In the genomic region with DNA sequence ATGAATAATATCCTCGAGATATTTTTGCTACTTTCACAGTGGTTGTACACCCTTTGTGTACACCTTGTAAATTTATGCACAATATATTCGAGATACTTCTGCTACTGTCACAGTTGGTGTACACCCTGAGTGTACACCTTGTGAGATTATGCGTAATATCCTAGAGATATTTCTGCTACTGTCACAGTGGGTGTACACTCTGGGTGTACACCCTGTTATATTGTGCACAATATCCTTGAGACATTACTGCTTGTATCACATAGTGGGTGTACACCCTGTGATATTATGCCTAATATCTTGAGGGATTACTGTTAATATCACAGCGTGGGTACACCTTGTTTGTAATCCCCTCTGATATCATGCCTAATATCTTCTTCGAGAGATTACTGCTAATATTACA, we compare ENCODE assay signal across 30 cellular contexts. TPM values are rescaled to one million over a fixed set of nuclear protein-coding genes. Genes with fewer than 3 reads are reported as not detected.
"Had no signal": no experiment of that assay in that cellular context is flagged by ENCODE, and none has a peak within 500 bp of the region (broad histone marks: within the 10 kb centered on the region; RNA-seq: fewer than 3 reads in every experiment).

No MANE protein-coding gene starts in this region.

- FAIRE-seq: bronchial epithelial cell, frontal cortex had no signal

- H3K27ac Mint-ChIP-seq: activated B cell treated with CpG ODN at 0.5 μM for 24 hours; activated CD4-positive, alpha-beta memory T cell treated with anti-CD3 and anti-CD28 coated beads, Interleukin-2, amount 10 ng/mL, durations not matched to agents 7 days and 5 days; activated CD4-positive, alpha-beta T cell treated with anti-CD3 and anti-CD28 coated beads, Interleukin-2, amount 10 ng/mL, durations not matched to agents 24 days and 14 days; activated CD8-positive, alpha-beta memory T cell treated with anti-CD3 and anti-CD28 coated beads, Interleukin-2, amount 10 ng/mL, durations not matched to agents 7 days and 5 days; activated naive CD4-positive, alpha-beta T cell treated with anti-CD3 and anti-CD28 coated beads for 36 hours; activated naive CD8-positive, alpha-beta T cell; activated T-helper 2 cell treated with anti-CD3 and anti-CD28 coated beads, Interferon-gamma antibody, Interleukin-2, Interleukin-4, amounts not matched to agents 10 μg/mL and 5 μg/mL and 100 μg/mL, durations not matched to agents 14 hours and 24 hours and 36 hours; dendritic cell treated with granulocyte-macrophage colony-stimulating factor and Interleukin-4, amounts not matched to agents 40 ng/mL and 50 ng/mL, for 4 days; endodermal cell; T-helper 17 cell; T-helper 2 cell treated with Interferon-gamma antibody and Interleukin-4, amounts not matched to agents 5 μg/mL and 100 μg/mL, for 36 hours had no signal

- H3K4me1 Mint-ChIP-seq: activated B cell treated with CpG ODN at 0.5 μM for 24 hours; activated CD4-positive, alpha-beta memory T cell treated with anti-CD3 and anti-CD28 coated beads, Interleukin-2, amount 10 ng/mL, durations not matched to agents 7 days and 5 days; activated CD4-positive, alpha-beta T cell treated with anti-CD3 and anti-CD28 coated beads, Interleukin-2, amount 10 ng/mL, durations not matched to agents 24 days and 14 days; activated CD8-positive, alpha-beta memory T cell treated with anti-CD3 and anti-CD28 coated beads, Interleukin-2, amount 10 ng/mL, durations not matched to agents 7 days and 5 days; endodermal cell; T-helper 17 cell had no signal

- ATAC-seq: activated CD4-positive, CD25-positive, alpha-beta regulatory T cell treated with anti-CD3 and anti-CD28 coated beads, Interleukin-2, amount 50 U/mL, for 24 hours; activated CD8-positive, alpha-beta memory T cell treated with anti-CD3 and anti-CD28 coated beads, Interleukin-2, amount 10 ng/mL, durations not matched to agents 7 days and 5 days; esophagus mucosa; T-helper 17 cell had no signal

- H3K9me3 Mint-ChIP-seq: activated B cell treated with CpG ODN at 0.5 μM for 24 hours; activated CD4-positive, alpha-beta memory T cell treated with anti-CD3 and anti-CD28 coated beads, Interleukin-2, amount 10 ng/mL, durations not matched to agents 7 days and 5 days; activated CD4-positive, alpha-beta T cell treated with anti-CD3 and anti-CD28 coated beads, Interleukin-2, amount 10 ng/mL, durations not matched to agents 24 days and 14 days; activated naive CD4-positive, alpha-beta T cell treated with anti-CD3 and anti-CD28 coated beads for 36 hours; activated T-helper 2 cell treated with anti-CD3 and anti-CD28 coated beads, Interferon-gamma antibody, Interleukin-2, Interleukin-4, amounts not matched to agents 10 μg/mL and 5 μg/mL and 100 μg/mL, durations not matched to agents 14 hours and 24 hours and 36 hours; central memory CD8-positive, alpha-beta T cell; dendritic cell treated with granulocyte-macrophage colony-stimulating factor and Interleukin-4, amounts not matched to agents 40 ng/mL and 50 ng/mL, for 4 days; endodermal cell; T-helper 2 cell treated with Interferon-gamma antibody and Interleukin-4, amounts not matched to agents 5 μg/mL and 100 μg/mL, for 36 hours had no signal

- H3K4me3 Mint-ChIP-seq: activated B cell treated with CpG ODN at 0.5 μM for 24 hours; activated CD4-positive, alpha-beta memory T cell treated with anti-CD3 and anti-CD28 coated beads, Interleukin-2, amount 10 ng/mL, durations not matched to agents 7 days and 5 days; activated CD4-positive, alpha-beta T cell treated with anti-CD3 and anti-CD28 coated beads, Interleukin-2, amount 10 ng/mL, durations not matched to agents 24 days and 14 days; activated CD8-positive, alpha-beta memory T cell treated with anti-CD3 and anti-CD28 coated beads, Interleukin-2, amount 10 ng/mL, durations not matched to agents 7 days and 5 days; activated naive CD4-positive, alpha-beta T cell treated with anti-CD3 and anti-CD28 coated beads for 36 hours; activated naive CD8-positive, alpha-beta T cell; central memory CD8-positive, alpha-beta T cell; dendritic cell treated with granulocyte-macrophage colony-stimulating factor and Interleukin-4, amounts not matched to agents 40 ng/mL and 50 ng/mL, for 4 days; endodermal cell; T-helper 17 cell; T-helper 2 cell treated with Interferon-gamma antibody and Interleukin-4, amounts not matched to agents 5 μg/mL and 100 μg/mL, for 36 hours had no signal

- H3K9me3 ChIP-seq: ascending aorta had no signal

- H3K36me3 ChIP-seq: ascending aorta, brain microvascular endothelial cell, WERI-Rb-1 had no signal

- H3K36me3 Mint-ChIP-seq: activated CD8-positive, alpha-beta memory T cell treated with anti-CD3 and anti-CD28 coated beads, Interleukin-2, amount 10 ng/mL, durations not matched to agents 7 days and 5 days; activated naive CD8-positive, alpha-beta T cell had no signal

- H3K4me3 ChIP-seq: ascending aorta, coronary artery, dorsolateral prefrontal cortex had no signal

- H3K4me1 ChIP-seq: ascending aorta had no signal

- DNase-seq: activated B cell treated with CpG ODN at 0.5 μM for 24 hours; activated CD4-positive, alpha-beta memory T cell treated with anti-CD3 and anti-CD28 coated beads, Interleukin-2, amount 10 ng/mL, durations not matched to agents 7 days and 5 days; activated CD4-positive, alpha-beta T cell treated with anti-CD3 and anti-CD28 coated beads, Interleukin-2, amount 10 ng/mL, durations not matched to agents 24 days and 14 days; activated CD4-positive, alpha-beta T cell treated with anti-CD3 and anti-CD28 coated beads, Interleukin-2, amount 50 U/mL, for 4 hours; activated CD8-positive, alpha-beta memory T cell treated with anti-CD3 and anti-CD28 coated beads, Interleukin-2, amount 10 ng/mL, durations not matched to agents 7 days and 5 days; activated CD8-positive, alpha-beta memory T cell treated with anti-CD3 and anti-CD28 coated beads, Interleukin-2, amount 50 U/mL, for 4 hours; activated effector memory CD4-positive, alpha-beta T cell treated with anti-CD3 and anti-CD28 coated beads, Interleukin-2, amount 50 U/mL, for 16 hours; activated naive CD4-positive, alpha-beta T cell treated with anti-CD3 and anti-CD28 coated beads for 36 hours; activated T-cell treated with anti-CD3 and anti-CD28 coated beads, Interleukin-2, amount 50 U/mL, for 1 hour; brain microvascular endothelial cell; dorsolateral prefrontal cortex; effector memory CD4-positive, alpha-beta T cell; endodermal cell; foreskin fibroblast; head of caudate nucleus; T-helper 1 cell; T-helper 17 cell; T1000; WERI-Rb-1 had no signal

- H3K27me3 Mint-ChIP-seq: activated B cell treated with CpG ODN at 0.5 μM for 24 hours; activated CD4-positive, alpha-beta memory T cell treated with anti-CD3 and anti-CD28 coated beads, Interleukin-2, amount 10 ng/mL, durations not matched to agents 7 days and 5 days; activated CD4-positive, alpha-beta T cell treated with anti-CD3 and anti-CD28 coated beads, Interleukin-2, amount 10 ng/mL, durations not matched to agents 24 days and 14 days; activated CD8-positive, alpha-beta memory T cell treated with anti-CD3 and anti-CD28 coated beads, Interleukin-2, amount 10 ng/mL, durations not matched to agents 7 days and 5 days; activated naive CD8-positive, alpha-beta T cell; central memory CD8-positive, alpha-beta T cell; dendritic cell treated with granulocyte-macrophage colony-stimulating factor and Interleukin-4, amounts not matched to agents 40 ng/mL and 50 ng/mL, for 4 days; T-helper 17 cell had no signal

- H3K27me3 ChIP-seq: ascending aorta, brain microvascular endothelial cell had no signal

- H3K27ac ChIP-seq: ascending aorta, brain microvascular endothelial cell, coronary artery, dorsolateral prefrontal cortex, WERI-Rb-1 had no signal

RNA-seq across cellular contexts. Expression of a gene that starts 7.2 kb away (rescaled TPM):
- total RNA-seq: ascending aorta had no signal
